Comparison of ENCODE assay signal across 1 cellular context in genomic region chr14:68140801-68141200, GRCh38.
TF ChIP-seq lines count a peak whose summit lies in the region.

No MANE protein-coding gene starts in this region.

TF ChIP-seq in IMR-90, 13 proteins besides CTCF, POLR2A, EP300 and RAD21 (continued from another document):
- TF ChIP-seq, protein P1, sequence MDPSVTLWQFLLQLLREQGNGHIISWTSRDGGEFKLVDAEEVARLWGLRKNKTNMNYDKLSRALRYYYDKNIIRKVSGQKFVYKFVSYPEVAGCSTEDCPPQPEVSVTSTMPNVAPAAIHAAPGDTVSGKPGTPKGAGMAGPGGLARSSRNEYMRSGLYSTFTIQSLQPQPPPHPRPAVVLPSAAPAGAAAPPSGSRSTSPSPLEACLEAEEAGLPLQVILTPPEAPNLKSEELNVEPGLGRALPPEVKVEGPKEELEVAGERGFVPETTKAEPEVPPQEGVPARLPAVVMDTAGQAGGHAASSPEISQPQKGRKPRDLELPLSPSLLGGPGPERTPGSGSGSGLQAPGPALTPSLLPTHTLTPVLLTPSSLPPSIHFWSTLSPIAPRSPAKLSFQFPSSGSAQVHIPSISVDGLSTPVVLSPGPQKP (IDR thresholded peaks at IDR 0.05; ENCODE audit: borderline replicate concordance, low read depth, low read length), result no peak
- TF ChIP-seq, protein P2, sequence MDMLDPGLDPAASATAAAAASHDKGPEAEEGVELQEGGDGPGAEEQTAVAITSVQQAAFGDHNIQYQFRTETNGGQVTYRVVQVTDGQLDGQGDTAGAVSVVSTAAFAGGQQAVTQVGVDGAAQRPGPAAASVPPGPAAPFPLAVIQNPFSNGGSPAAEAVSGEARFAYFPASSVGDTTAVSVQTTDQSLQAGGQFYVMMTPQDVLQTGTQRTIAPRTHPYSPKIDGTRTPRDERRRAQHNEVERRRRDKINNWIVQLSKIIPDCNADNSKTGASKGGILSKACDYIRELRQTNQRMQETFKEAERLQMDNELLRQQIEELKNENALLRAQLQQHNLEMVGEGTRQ (IDR thresholded peaks at IDR 0.05; ENCODE audit: low read depth, low read length), result no peak
- TF ChIP-seq NFE2L2 (IDR thresholded peaks at IDR 0.05; ENCODE audit: low read depth, low read length), result no peak
